Comparison of ENCODE assay signal across 1 cellular context in the genomic region with DNA sequence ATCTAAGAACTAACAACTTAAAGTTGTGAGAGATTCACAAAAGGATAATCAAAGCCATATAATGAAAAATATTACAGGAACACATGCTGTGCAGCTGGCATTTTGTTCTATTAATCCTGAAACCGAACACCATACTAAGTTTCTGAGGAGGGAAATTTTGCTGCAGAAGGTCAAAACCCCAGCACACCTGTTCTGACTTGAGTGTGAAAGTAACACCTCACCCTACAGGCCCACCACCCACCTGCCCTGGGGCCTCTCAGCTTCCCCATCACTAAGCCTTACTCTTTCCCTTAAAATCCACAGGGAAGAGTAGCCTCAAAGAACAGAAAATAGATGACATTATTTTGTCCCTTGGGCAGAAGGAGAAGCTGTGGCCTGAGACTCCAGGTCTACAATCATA.
A peak's percentile ranks its signal among the peaks of the same experiment; 100 is the strongest.
TF ChIP-seq lines count a peak whose summit lies in the region.

No MANE protein-coding gene starts in this region.

TF ChIP-seq in GM12878, 131 proteins besides CTCF, POLR2A, EP300 and RAD21 (continues in another document):
- TF ChIP-seq DPF2 (IDR thresholded peaks at IDR 0.05) (peak; percentile 78), ZNF24 (IDR thresholded peaks at IDR 0.05) (no peak), SRF (IDR thresholded peaks at IDR 0.05; ENCODE audit: low read depth in 2 of 2, low read length in 2 of 2) (no peak), PML (IDR thresholded peaks at IDR 0.05; ENCODE audit: low read length) (no peak), NBN (IDR thresholded peaks at IDR 0.05) (no peak), IKZF1 (conservative IDR thresholded peaks at IDR 0.05) (peak; percentile 88), BCL11A (IDR thresholded peaks at IDR 0.05; ENCODE audit: low read depth, low read length) (peak; percentile 59; the same call in 1 of the 2 replicates), CREM (IDR thresholded peaks at IDR 0.05; ENCODE audit: low read depth) (peak; percentile 56; the same call in 1 of the 2 replicates), NFIC (IDR thresholded peaks at IDR 0.05; ENCODE audit: low read depth, low read length) (peak; percentile 82), POLR2AphosphoS2 (IDR thresholded peaks at IDR 0.05; ENCODE audit: low read depth, low read length) (no peak), EED (IDR thresholded peaks at IDR 0.05; ENCODE audit: low read depth) (peak; percentile 74), NRF1 (conservative IDR thresholded peaks at IDR 0.05; ENCODE audit: low read depth, low read length) (no peak), LARP7 (IDR thresholded peaks at IDR 0.05) (no peak), WRNIP1 (IDR thresholded peaks at IDR 0.05; ENCODE audit: borderline replicate concordance, low read depth, low read length) (no peak), NR2C1 (IDR thresholded peaks at IDR 0.05) (no peak), MYC (IDR thresholded peaks at IDR 0.05; ENCODE audit: insufficient read depth, insufficient read length, insufficient replicate concordance, low read length, severe bottlenecking) (no peak), ZSCAN29 (IDR thresholded peaks at IDR 0.05) (no peak), TCF3 (IDR thresholded peaks at IDR 0.05; ENCODE audit: borderline replicate concordance, insufficient read depth, low read depth, low read length) (peak; percentile 93; the same call in 1 of the 2 replicates), ESRRA (IDR thresholded peaks at IDR 0.05; ENCODE audit: low read length) (no peak), HDGF (IDR thresholded peaks at IDR 0.05) (no peak), TCF7 (IDR thresholded peaks at IDR 0.05; ENCODE audit: borderline replicate concordance) (no peak), STAT3 (IDR thresholded peaks at IDR 0.05; ENCODE audit: low read depth, low read length) (no peak), NFXL1 (IDR thresholded peaks at IDR 0.05; ENCODE audit: borderline replicate concordance) (no peak), NR2F1 (conservative IDR thresholded peaks at IDR 0.05) (peak; percentile 93), KDM1A (IDR thresholded peaks at IDR 0.05; ENCODE audit: borderline replicate concordance) (no peak), PAX5 (IDR thresholded peaks at IDR 0.05; ENCODE audit: borderline replicate concordance, low read depth, low read length) (no peak; the same call in 1 of the 2 replicates), YY1 (IDR thresholded peaks at IDR 0.05; ENCODE audit: low read depth, low read length) (no peak), RFX5 (IDR thresholded peaks at IDR 0.05; ENCODE audit: low read depth, low read length) (no peak), IKZF2 (IDR thresholded peaks at IDR 0.05) (peak; percentile 78 to 80), GATAD2B (conservative IDR thresholded peaks at IDR 0.05; ENCODE audit: low read depth) (no peak), FOXM1 (IDR thresholded peaks at IDR 0.05; ENCODE audit: low read depth, low read length) (peak; percentile 89; the same call in 1 of the 2 replicates), RCOR1 (conservative IDR thresholded peaks at IDR 0.05; ENCODE audit: low read depth, low read length) (no peak), EGR1 (IDR thresholded peaks at IDR 0.05; ENCODE audit: borderline replicate concordance in 1 of 2, low read depth in 2 of 2, low read length in 2 of 2) (peak in 1 of 2 experiments; percentile 63; a peak in 2 of 3 replicates), FOXK2 (IDR thresholded peaks at IDR 0.05) (no peak), MTA2 (IDR thresholded peaks at IDR 0.05; ENCODE audit: low read depth) (peak; percentile 60), CHD4 (IDR thresholded peaks at IDR 0.05) (no peak), MXI1 (IDR thresholded peaks at IDR 0.05; ENCODE audit: low read depth, low read length) (no peak), TCF12 (IDR thresholded peaks at IDR 0.05; ENCODE audit: low read depth, low read length) (peak; percentile 97), SMC3 (IDR thresholded peaks at IDR 0.05; ENCODE audit: borderline replicate concordance, low read length) (no peak), TBL1XR1 (IDR thresholded peaks at IDR 0.05; ENCODE audit: low read depth, low read length) (no peak)
- TF ChIP-seq, protein P1, sequence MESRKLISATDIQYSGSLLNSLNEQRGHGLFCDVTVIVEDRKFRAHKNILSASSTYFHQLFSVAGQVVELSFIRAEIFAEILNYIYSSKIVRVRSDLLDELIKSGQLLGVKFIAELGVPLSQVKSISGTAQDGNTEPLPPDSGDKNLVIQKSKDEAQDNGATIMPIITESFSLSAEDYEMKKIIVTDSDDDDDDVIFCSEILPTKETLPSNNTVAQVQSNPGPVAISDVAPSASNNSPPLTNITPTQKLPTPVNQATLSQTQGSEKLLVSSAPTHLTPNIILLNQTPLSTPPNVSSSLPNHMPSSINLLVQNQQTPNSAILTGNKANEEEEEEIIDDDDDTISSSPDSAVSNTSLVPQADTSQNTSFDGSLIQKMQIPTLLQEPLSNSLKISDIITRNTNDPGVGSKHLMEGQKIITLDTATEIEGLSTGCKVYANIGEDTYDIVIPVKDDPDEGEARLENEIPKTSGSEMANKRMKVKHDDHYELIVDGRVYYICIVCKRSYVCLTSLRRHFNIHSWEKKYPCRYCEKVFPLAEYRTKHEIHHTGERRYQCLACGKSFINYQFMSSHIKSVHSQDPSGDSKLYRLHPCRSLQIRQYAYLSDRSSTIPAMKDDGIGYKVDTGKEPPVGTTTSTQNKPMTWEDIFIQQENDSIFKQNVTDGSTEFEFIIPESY (IDR thresholded peaks at IDR 0.05): no peak
- TF ChIP-seq, protein P2, sequence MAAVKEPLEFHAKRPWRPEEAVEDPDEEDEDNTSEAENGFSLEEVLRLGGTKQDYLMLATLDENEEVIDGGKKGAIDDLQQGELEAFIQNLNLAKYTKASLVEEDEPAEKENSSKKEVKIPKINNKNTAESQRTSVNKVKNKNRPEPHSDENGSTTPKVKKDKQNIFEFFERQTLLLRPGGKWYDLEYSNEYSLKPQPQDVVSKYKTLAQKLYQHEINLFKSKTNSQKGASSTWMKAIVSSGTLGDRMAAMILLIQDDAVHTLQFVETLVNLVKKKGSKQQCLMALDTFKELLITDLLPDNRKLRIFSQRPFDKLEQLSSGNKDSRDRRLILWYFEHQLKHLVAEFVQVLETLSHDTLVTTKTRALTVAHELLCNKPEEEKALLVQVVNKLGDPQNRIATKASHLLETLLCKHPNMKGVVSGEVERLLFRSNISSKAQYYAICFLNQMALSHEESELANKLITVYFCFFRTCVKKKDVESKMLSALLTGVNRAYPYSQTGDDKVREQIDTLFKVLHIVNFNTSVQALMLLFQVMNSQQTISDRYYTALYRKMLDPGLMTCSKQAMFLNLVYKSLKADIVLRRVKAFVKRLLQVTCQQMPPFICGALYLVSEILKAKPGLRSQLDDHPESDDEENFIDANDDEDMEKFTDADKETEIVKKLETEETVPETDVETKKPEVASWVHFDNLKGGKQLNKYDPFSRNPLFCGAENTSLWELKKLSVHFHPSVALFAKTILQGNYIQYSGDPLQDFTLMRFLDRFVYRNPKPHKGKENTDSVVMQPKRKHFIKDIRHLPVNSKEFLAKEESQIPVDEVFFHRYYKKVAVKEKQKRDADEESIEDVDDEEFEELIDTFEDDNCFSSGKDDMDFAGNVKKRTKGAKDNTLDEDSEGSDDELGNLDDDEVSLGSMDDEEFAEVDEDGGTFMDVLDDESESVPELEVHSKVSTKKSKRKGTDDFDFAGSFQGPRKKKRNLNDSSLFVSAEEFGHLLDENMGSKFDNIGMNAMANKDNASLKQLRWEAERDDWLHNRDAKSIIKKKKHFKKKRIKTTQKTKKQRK (IDR thresholded peaks at IDR 0.05; ENCODE audit: low read depth, low read length): no peak
- TF ChIP-seq, protein P3, sequence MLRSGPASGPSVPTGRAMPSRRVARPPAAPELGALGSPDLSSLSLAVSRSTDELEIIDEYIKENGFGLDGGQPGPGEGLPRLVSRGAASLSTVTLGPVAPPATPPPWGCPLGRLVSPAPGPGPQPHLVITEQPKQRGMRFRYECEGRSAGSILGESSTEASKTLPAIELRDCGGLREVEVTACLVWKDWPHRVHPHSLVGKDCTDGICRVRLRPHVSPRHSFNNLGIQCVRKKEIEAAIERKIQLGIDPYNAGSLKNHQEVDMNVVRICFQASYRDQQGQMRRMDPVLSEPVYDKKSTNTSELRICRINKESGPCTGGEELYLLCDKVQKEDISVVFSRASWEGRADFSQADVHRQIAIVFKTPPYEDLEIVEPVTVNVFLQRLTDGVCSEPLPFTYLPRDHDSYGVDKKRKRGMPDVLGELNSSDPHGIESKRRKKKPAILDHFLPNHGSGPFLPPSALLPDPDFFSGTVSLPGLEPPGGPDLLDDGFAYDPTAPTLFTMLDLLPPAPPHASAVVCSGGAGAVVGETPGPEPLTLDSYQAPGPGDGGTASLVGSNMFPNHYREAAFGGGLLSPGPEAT (IDR thresholded peaks at IDR 0.05; ENCODE audit: low read depth): peak; percentile 66
- TF ChIP-seq, protein P4, sequence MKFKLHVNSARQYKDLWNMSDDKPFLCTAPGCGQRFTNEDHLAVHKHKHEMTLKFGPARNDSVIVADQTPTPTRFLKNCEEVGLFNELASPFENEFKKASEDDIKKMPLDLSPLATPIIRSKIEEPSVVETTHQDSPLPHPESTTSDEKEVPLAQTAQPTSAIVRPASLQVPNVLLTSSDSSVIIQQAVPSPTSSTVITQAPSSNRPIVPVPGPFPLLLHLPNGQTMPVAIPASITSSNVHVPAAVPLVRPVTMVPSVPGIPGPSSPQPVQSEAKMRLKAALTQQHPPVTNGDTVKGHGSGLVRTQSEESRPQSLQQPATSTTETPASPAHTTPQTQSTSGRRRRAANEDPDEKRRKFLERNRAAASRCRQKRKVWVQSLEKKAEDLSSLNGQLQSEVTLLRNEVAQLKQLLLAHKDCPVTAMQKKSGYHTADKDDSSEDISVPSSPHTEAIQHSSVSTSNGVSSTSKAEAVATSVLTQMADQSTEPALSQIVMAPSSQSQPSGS (IDR thresholded peaks at IDR 0.05; ENCODE audit: low read length): peak; percentile 62; the same call in 1 of the 2 replicates
- TF ChIP-seq, protein P5, sequence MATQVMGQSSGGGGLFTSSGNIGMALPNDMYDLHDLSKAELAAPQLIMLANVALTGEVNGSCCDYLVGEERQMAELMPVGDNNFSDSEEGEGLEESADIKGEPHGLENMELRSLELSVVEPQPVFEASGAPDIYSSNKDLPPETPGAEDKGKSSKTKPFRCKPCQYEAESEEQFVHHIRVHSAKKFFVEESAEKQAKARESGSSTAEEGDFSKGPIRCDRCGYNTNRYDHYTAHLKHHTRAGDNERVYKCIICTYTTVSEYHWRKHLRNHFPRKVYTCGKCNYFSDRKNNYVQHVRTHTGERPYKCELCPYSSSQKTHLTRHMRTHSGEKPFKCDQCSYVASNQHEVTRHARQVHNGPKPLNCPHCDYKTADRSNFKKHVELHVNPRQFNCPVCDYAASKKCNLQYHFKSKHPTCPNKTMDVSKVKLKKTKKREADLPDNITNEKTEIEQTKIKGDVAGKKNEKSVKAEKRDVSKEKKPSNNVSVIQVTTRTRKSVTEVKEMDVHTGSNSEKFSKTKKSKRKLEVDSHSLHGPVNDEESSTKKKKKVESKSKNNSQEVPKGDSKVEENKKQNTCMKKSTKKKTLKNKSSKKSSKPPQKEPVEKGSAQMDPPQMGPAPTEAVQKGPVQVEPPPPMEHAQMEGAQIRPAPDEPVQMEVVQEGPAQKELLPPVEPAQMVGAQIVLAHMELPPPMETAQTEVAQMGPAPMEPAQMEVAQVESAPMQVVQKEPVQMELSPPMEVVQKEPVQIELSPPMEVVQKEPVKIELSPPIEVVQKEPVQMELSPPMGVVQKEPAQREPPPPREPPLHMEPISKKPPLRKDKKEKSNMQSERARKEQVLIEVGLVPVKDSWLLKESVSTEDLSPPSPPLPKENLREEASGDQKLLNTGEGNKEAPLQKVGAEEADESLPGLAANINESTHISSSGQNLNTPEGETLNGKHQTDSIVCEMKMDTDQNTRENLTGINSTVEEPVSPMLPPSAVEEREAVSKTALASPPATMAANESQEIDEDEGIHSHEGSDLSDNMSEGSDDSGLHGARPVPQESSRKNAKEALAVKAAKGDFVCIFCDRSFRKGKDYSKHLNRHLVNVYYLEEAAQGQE (IDR thresholded peaks at IDR 0.05; ENCODE audit: low read depth, low read length): no peak
- TF ChIP-seq, protein P6, sequence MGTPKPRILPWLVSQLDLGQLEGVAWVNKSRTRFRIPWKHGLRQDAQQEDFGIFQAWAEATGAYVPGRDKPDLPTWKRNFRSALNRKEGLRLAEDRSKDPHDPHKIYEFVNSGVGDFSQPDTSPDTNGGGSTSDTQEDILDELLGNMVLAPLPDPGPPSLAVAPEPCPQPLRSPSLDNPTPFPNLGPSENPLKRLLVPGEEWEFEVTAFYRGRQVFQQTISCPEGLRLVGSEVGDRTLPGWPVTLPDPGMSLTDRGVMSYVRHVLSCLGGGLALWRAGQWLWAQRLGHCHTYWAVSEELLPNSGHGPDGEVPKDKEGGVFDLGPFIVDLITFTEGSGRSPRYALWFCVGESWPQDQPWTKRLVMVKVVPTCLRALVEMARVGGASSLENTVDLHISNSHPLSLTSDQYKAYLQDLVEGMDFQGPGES (IDR thresholded peaks at IDR 0.05): no peak
- TF ChIP-seq, protein P7, sequence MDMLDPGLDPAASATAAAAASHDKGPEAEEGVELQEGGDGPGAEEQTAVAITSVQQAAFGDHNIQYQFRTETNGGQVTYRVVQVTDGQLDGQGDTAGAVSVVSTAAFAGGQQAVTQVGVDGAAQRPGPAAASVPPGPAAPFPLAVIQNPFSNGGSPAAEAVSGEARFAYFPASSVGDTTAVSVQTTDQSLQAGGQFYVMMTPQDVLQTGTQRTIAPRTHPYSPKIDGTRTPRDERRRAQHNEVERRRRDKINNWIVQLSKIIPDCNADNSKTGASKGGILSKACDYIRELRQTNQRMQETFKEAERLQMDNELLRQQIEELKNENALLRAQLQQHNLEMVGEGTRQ (IDR thresholded peaks at IDR 0.05; ENCODE audit: borderline replicate concordance, low read depth, low read length): no peak
- TF ChIP-seq, protein P8, sequence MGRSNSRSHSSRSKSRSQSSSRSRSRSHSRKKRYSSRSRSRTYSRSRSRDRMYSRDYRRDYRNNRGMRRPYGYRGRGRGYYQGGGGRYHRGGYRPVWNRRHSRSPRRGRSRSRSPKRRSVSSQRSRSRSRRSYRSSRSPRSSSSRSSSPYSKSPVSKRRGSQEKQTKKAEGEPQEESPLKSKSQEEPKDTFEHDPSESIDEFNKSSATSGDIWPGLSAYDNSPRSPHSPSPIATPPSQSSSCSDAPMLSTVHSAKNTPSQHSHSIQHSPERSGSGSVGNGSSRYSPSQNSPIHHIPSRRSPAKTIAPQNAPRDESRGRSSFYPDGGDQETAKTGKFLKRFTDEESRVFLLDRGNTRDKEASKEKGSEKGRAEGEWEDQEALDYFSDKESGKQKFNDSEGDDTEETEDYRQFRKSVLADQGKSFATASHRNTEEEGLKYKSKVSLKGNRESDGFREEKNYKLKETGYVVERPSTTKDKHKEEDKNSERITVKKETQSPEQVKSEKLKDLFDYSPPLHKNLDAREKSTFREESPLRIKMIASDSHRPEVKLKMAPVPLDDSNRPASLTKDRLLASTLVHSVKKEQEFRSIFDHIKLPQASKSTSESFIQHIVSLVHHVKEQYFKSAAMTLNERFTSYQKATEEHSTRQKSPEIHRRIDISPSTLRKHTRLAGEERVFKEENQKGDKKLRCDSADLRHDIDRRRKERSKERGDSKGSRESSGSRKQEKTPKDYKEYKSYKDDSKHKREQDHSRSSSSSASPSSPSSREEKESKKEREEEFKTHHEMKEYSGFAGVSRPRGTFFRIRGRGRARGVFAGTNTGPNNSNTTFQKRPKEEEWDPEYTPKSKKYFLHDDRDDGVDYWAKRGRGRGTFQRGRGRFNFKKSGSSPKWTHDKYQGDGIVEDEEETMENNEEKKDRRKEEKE (IDR thresholded peaks at IDR 0.05): no peak
